ENCODE assay signal across 1 cellular context in the genomic region with DNA sequence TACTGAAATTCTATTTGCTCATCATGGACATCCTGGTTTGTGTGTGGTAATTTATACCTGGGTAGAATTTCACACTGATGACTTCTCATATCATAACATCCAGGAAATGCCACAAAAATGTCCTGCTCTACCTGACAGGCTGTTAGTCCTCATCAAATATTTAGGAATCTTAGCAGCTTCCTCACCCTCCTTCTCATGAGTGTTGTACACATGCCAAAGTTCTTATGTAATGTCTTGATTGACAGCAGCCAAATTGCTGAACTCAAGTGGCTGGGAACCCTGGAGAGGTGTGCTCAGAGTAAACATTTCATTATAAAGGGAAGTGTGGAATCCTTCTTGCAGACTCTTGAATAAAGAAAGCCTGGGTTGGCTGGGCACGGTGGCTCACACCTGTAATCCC.
A peak's percentile ranks its signal among the peaks of the same experiment; 100 is the strongest.
TF ChIP-seq lines count a peak whose summit lies in the region.

No MANE protein-coding gene starts in this region.

TF ChIP-seq in K562, 482 proteins besides CTCF, POLR2A, EP300 and RAD21 (continued from another document):
- TF ChIP-seq, protein P1, sequence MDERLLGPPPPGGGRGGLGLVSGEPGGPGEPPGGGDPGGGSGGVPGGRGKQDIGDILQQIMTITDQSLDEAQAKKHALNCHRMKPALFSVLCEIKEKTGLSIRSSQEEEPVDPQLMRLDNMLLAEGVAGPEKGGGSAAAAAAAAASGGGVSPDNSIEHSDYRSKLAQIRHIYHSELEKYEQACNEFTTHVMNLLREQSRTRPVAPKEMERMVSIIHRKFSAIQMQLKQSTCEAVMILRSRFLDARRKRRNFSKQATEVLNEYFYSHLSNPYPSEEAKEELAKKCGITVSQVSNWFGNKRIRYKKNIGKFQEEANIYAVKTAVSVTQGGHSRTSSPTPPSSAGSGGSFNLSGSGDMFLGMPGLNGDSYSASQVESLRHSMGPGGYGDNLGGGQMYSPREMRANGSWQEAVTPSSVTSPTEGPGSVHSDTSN (CRISPR knock-in tag; IDR thresholded peaks at IDR 0.05; ENCODE audit: low read depth) = 0 out of 2 replicates have a peak, but pooled peaks have one; percentile 16
- TF ChIP-seq, protein P1 (tag; conservative IDR thresholded peaks at IDR 0.05; ENCODE audit: low read depth) = peak; percentile 77
- TF ChIP-seq MEIS2 (IDR thresholded peaks at IDR 0.05; ENCODE audit: partially characterized antibody) (peak; percentile 31), CBX3 (IDR thresholded peaks at IDR 0.05; ENCODE audit: borderline replicate concordance in 1 of 2, low read length in 2 of 2) (no peak)
